ENCODE assay signal across 3 cellular contexts in genomic region chr20:35173576-35174192, GRCh38.
TF ChIP-seq lines count a peak whose summit lies in the region.

No MANE protein-coding gene starts in this region.

TF ChIP-seq in A549, 52 proteins besides CTCF, POLR2A, EP300 and RAD21:
- no peak for TF ChIP-seq ZFP36 (IDR thresholded peaks at IDR 0.05; ENCODE audit: borderline replicate concordance, partially characterized antibody)
- no peak for TF ChIP-seq MAZ (IDR thresholded peaks at IDR 0.05; ENCODE audit: borderline replicate concordance, low read depth, low read length)
- no peak for TF ChIP-seq ZC3H11A (IDR thresholded peaks at IDR 0.05)
- no peak for TF ChIP-seq USF2 (IDR thresholded peaks at IDR 0.05)
- TF ChIP-seq NPAS2 (CRISPR knock-in tag; IDR thresholded peaks at IDR 0.05; ENCODE audit: borderline replicate concordance) = no peak

TF ChIP-seq in IMR-90, 13 proteins besides CTCF, POLR2A, EP300 and RAD21:
- TF ChIP-seq NFE2L2 (IDR thresholded peaks at IDR 0.05; ENCODE audit: low read depth, low read length) (no peak), BHLHE40 (IDR thresholded peaks at IDR 0.05; ENCODE audit: low read depth, low read length) (no peak), MAZ (IDR thresholded peaks at IDR 0.05; ENCODE audit: borderline replicate concordance, low read depth, low read length) (no peak), USF2 (IDR thresholded peaks at IDR 0.05; ENCODE audit: low read depth, low read length) (no peak), MAFK (IDR thresholded peaks at IDR 0.05; ENCODE audit: low read depth, low read length) (no peak), SMC3 (IDR thresholded peaks at IDR 0.05; ENCODE audit: low read depth, low read length) (no peak), FOS (IDR thresholded peaks at IDR 0.05; ENCODE audit: low read depth, low read length) (no peak), ELK1 (IDR thresholded peaks at IDR 0.05; ENCODE audit: borderline replicate concordance, low read depth, low read length) (no peak), RCOR1 (IDR thresholded peaks at IDR 0.05; ENCODE audit: insufficient replicate concordance, low read length) (no peak), CHD1 (IDR thresholded peaks at IDR 0.05; ENCODE audit: low read depth, low read length) (no peak), MXI1 (IDR thresholded peaks at IDR 0.05; ENCODE audit: borderline replicate concordance, low read depth, low read length) (no peak), CEBPB (IDR thresholded peaks at IDR 0.05; ENCODE audit: low read depth, low read length) (no peak), RFX5 (IDR thresholded peaks at IDR 0.05; ENCODE audit: low read depth, low read length) (no peak)

TF ChIP-seq in HepG2, 621 proteins besides CTCF, POLR2A, EP300 and RAD21:
- peak; percentile 1; the same call in 1 of the 2 replicates for TF ChIP-seq MEIS1 (CRISPR knock-in tag; IDR thresholded peaks at IDR 0.05; ENCODE audit: borderline replicate concordance)
- no peak for TF ChIP-seq SPEN (CRISPR knock-in tag; IDR thresholded peaks at IDR 0.05; ENCODE audit: low read depth)
- TF ChIP-seq ZBTB38 (CRISPR knock-in tag; IDR thresholded peaks at IDR 0.05) = peak; percentile 40; the same call in 1 of the 2 replicates
- TF ChIP-seq ZNF7 (CRISPR knock-in tag; IDR thresholded peaks at IDR 0.05) = 0 out of 2 replicates have a peak, but pooled peaks have one; percentile 47
- TF ChIP-seq ZNF737 (CRISPR knock-in tag; IDR thresholded peaks at IDR 0.05; ENCODE audit: borderline replicate concordance) = 0 out of 2 replicates have a peak, but pooled peaks have one; percentile 48
- TF ChIP-seq ZNF674 (CRISPR knock-in tag; IDR thresholded peaks at IDR 0.05; ENCODE audit: low read depth) = 0 out of 2 replicates have a peak, but pooled peaks have one; percentile 4
- TF ChIP-seq ZNF749 (CRISPR knock-in tag; IDR thresholded peaks at IDR 0.05; ENCODE audit: borderline replicate concordance) = no peak
